ENCODE assay signal across 16 cellular contexts in genomic region chr16:14043793-14044192, GRCh38.
"Had no signal": no experiment of that assay in that cellular context is flagged by ENCODE, and none has a peak within 500 bp of the region (broad histone marks: within the 10 kb centered on the region; RNA-seq: fewer than 3 reads in every experiment).

No MANE protein-coding gene starts in this region.

- H3K4me3 Mint-ChIP-seq: activated CD4-positive, alpha-beta T cell treated with anti-CD3 and anti-CD28 coated beads, Interleukin-2, amount 10 ng/mL, durations not matched to agents 7 days and 5 days had no signal

- H3K27me3 ChIP-seq: foreskin keratinocyte, tibial artery had no signal

- FAIRE-seq: endometrium had no signal

- H3K27me3 Mint-ChIP-seq: activated CD4-positive, alpha-beta T cell treated with anti-CD3 and anti-CD28 coated beads, Interleukin-2, amount 10 ng/mL, durations not matched to agents 7 days and 5 days had no signal

- H3K9me3 Mint-ChIP-seq: activated CD4-positive, alpha-beta T cell treated with anti-CD3 and anti-CD28 coated beads, Interleukin-2, amount 10 ng/mL, durations not matched to agents 7 days and 5 days; nephron had no signal

- DNase-seq: activated CD4-positive, alpha-beta T cell treated with anti-CD3 and anti-CD28 coated beads, Interleukin-2, amount 10 ng/mL, durations not matched to agents 7 days and 5 days; activated CD4-positive, CD25-positive, alpha-beta regulatory T cell; activated CD8-positive, alpha-beta memory T cell treated with anti-CD3 and anti-CD28 coated beads for 24 hours; activated naive CD4-positive, alpha-beta T cell treated with Interleukin-2 at 50 U/mL for 16 hours; dermis blood vessel endothelial cell; foreskin keratinocyte; kidney glomerular epithelial cell; mesenchymal stem cell; psoas muscle; RPMI8226; stimulated activated CD4-positive, alpha-beta T cell treated with anti-CD3 and anti-CD28 coated beads, Interleukin-2, amount 100 ng/mL, for 48 hours; stimulated activated naive CD8-positive, alpha-beta T cell treated with anti-CD3 and anti-CD28 coated beads, Interleukin-15, Interleukin-2, amounts not matched to agents 100 U/mL and 50 U/mL, for 24 hours; T-helper 1 cell; tibial artery had no signal

- H3K27ac Mint-ChIP-seq: activated CD4-positive, alpha-beta T cell treated with anti-CD3 and anti-CD28 coated beads, Interleukin-2, amount 10 ng/mL, durations not matched to agents 7 days and 5 days had no signal

- H3K4me1 ChIP-seq: foreskin keratinocyte had no signal

- ATAC-seq: foreskin keratinocyte; psoas muscle; stimulated activated naive CD8-positive, alpha-beta T cell treated with anti-CD3 and anti-CD28 coated beads, Interleukin-15, Interleukin-2, amounts not matched to agents 100 U/mL and 50 U/mL, for 24 hours had no signal

- H3K27ac ChIP-seq: foreskin keratinocyte, tibial artery had no signal

- H3K4me3 ChIP-seq: psoas muscle, tibial artery had no signal

- H3K36me3 ChIP-seq: tibial artery had no signal
